In the genomic region with DNA sequence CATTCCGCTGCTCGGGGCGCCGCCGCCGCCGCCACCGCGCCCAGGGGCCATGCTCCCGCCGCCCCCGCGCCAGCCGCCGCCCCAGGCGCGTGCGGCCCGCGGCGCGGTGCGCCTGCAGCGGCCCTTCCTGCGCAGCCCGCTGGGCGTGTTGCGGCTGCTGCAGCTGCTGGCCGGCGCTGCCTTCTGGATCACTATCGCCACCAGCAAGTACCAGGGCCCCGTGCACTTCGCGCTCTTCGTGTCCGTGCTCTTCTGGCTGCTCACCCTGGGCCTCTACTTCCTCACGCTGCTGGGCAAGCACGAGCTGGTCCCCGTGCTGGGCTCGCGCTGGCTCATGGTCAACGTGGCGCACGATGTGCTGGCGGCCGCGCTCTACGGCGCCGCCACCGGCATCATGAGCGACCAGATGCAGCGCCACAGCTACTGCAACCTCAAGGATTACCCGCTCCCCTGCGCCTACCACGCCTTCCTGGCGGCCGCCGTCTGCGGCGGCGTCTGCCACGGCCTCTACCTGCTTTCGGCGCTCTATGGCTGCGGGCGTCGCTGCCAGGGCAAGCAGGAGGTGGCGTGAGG, we compare ENCODE assay signal across 8 cellular contexts.
A peak's percentile ranks its signal among the peaks of the same experiment; 100 is the strongest.
DNase-seq lines count a peak whose midpoint lies in the region; ATAC-seq lines count a peak whose summit lies in the region.

No MANE protein-coding gene starts in this region.

- H3K27ac Mint-ChIP-seq in effector memory CD8-positive, alpha-beta T cell: peak overlapping the region; percentile 88 to 94
- peak overlapping the region; percentile 56 for H3K27ac Mint-ChIP-seq in memory B cell

- DNase-seq in activated CD8-positive, alpha-beta memory T cell treated with anti-CD3 and anti-CD28 coated beads for 24 hours: peak; percentile 86
- no peak for DNase-seq in activated CD8-positive, alpha-beta memory T cell treated with anti-CD3 and anti-CD28 coated beads, Interleukin-2, amount 50 U/mL, for 48 hours
- peak; percentile 48 for DNase-seq in NCI-H2196 (lab: John Stamatoyannopoulos, UW; ENCODE audit: unreplicated experiment)
- DNase-seq in activated CD4-positive, alpha-beta T cell treated with anti-CD3 and anti-CD28 coated beads, Interleukin-2, amount 50 U/mL, for 48 hours: peak; percentile 53 to 62
- peak; percentile 39 to 58 (median 48) for DNase-seq in effector memory CD8-positive, alpha-beta T cell
- peak; percentile 44 to 59 for DNase-seq in memory B cell (ENCODE audit: low spot score in 2 of 2)
- peak; percentile 26 for DNase-seq in stimulated activated CD8-positive, alpha-beta memory T cell treated with anti-CD3 and anti-CD28 coated beads, Interleukin-4, amount 100 ng/mL, for 24 hours (ENCODE audit: low read depth)

- peak overlapping the region; percentile 98 to 99 for H3K4me3 Mint-ChIP-seq in effector memory CD8-positive, alpha-beta T cell
- H3K4me3 Mint-ChIP-seq in memory B cell: peak overlapping the region; percentile 99

- H3K9me3 Mint-ChIP-seq in effector memory CD8-positive, alpha-beta T cell: no peaks in the 10 kb centered on the region
- H3K9me3 Mint-ChIP-seq in memory B cell: no peaks in the 10 kb centered on the region

- H3K36me3 Mint-ChIP-seq in effector memory CD8-positive, alpha-beta T cell (ENCODE audit: insufficient read depth): peaks cover 3% of the 10 kb centered on the region
- no peaks in the 10 kb centered on the region for H3K36me3 Mint-ChIP-seq in memory B cell

- H3K27me3 Mint-ChIP-seq in effector memory CD8-positive, alpha-beta T cell: peaks cover 19 to 24% of the 10 kb centered on the region in 2 donors
- peaks cover 9% of the 10 kb centered on the region for H3K27me3 Mint-ChIP-seq in memory B cell

- H3K4me1 Mint-ChIP-seq in effector memory CD8-positive, alpha-beta T cell (ENCODE audit: low read depth in 2 of 2): peaks cover 12 to 17% of the 10 kb centered on the region in 2 donors
- peaks cover 12% of the 10 kb centered on the region for H3K4me1 Mint-ChIP-seq in memory B cell

- ATAC-seq in HG02763 (IDR thresholded peaks at IDR 0.05; ENCODE audit: unreplicated experiment) (peak; percentile 68), memory B cell (ENCODE audit: low read depth) (peak; percentile 84)
- ATAC-seq in effector memory CD8-positive, alpha-beta T cell (replicated peaks): peak; percentile 89
